In genomic region chr4:174635732-174636131, GRCh38 we compare ENCODE assay signal across 8 cellular contexts.
"Had no signal": no experiment of that assay in that cellular context is flagged by ENCODE, and none has a peak within 500 bp of the region (broad histone marks: within the 10 kb centered on the region; RNA-seq: fewer than 3 reads in every experiment).

No MANE protein-coding gene starts in this region.

- ATAC-seq: GM12878 had no signal

- DNase-seq: GDM1, GF-D8 had no signal

- H3K4me3 ChIP-seq: GM12878 had no signal

- FAIRE-seq: G401.6, GM12878, GM12891, GM12892, GM18507, GM19239 had no signal
